Comparison of ENCODE assay signal across 9 cellular contexts in genomic region chr9:131405429-131405828, GRCh38. TPM values are rescaled to one million over a fixed set of nuclear protein-coding genes. Genes with fewer than 3 reads are reported as not detected.
DNase-seq lines count a peak whose midpoint lies in the region; ATAC-seq and TF ChIP-seq lines count a peak whose summit lies in the region.
"Had no signal": no experiment of that assay in that cellular context is flagged by ENCODE, and none has a peak within 500 bp of the region (broad histone marks: within the 10 kb centered on the region; RNA-seq: fewer than 3 reads in every experiment).

No MANE protein-coding gene starts in this region.

- H3K4me3 ChIP-seq in sigmoid colon, result peak overlapping the region in 1 of 4 donors; percentile 26
- H3K4me3 ChIP-seq in prostate gland, result no peak overlapping the region

- H3K4me1 ChIP-seq in sigmoid colon (peaks cover 0 to 100% (median 100%) of the 10 kb centered on the region in 4 donors), prostate gland (replicated peaks) (peaks cover 37% of the 10 kb centered on the region)

- 64 to 76% methylated on average over 6 of the region's 6 CpGs for WGBS in sigmoid colon, 2 donors
- WGBS in prostate gland, result 27% methylated on average over 6 of the region's 6 CpGs

- DNase-seq in ELR (ENCODE audit: low read depth) (peak; percentile 27), glutamatergic neuron (no peak), sigmoid colon (no peak), GF-D8 (lab: John Stamatoyannopoulos, UW) (no peak), hippocampal formation (lab: John Stamatoyannopoulos, UW) (no peak), prostate gland (ENCODE audit: low spot score) (no peak), NCI-H1417 treated with DMSO at 0.1 percent for 48 hours (lab: John Stamatoyannopoulos, UW) (no peak)
- DNase-seq in activated CD8-positive, alpha-beta T cell treated with anti-CD3 and anti-CD28 coated beads for 36 hours, result peak; percentile 37
- DNase-seq: NCI-H1092 had no signal

- no peak for ATAC-seq in activated CD8-positive, alpha-beta T cell treated with anti-CD3 and anti-CD28 coated beads for 36 hours

- POLR2A ChIA-PET in activated CD8-positive, alpha-beta T cell treated with anti-CD3 and anti-CD28 coated beads for 36 hours (lab: Charles Lee), result interaction anchor here (0.6 to 5.9 kb wide), 10 partner anchors 8 to 1191 kb away, joined by 3 to 59 read pairs (median 4); no protein-coding TSS in a partner anchor

- H3K27ac Mint-ChIP-seq in activated CD8-positive, alpha-beta T cell treated with anti-CD3 and anti-CD28 coated beads for 36 hours, result peak overlapping the region; percentile 58
- peak overlapping the region; percentile 98 for H3K27ac Mint-ChIP-seq in glutamatergic neuron (ENCODE audit: unreplicated experiment)

- intact Hi-C loops in activated CD8-positive, alpha-beta T cell treated with anti-CD3 and anti-CD28 coated beads for 36 hours (cut with micrococcal nuclease), result loop anchor here (5.0 kb wide), 1 partner anchor 97 kb away; the partner anchor contains the start of gene POMT1
- intact Hi-C loops in sigmoid colon (cut with DNase I) (loop anchor here (5.0 kb wide), 1 partner anchor 53 kb away; no protein-coding TSS in a partner anchor), prostate gland (cut with DNase I) (no loop called here)

- H3K27me3 ChIP-seq in sigmoid colon (no peaks in the 10 kb centered on the region), prostate gland (replicated peaks; ENCODE audit: insufficient read depth) (no peaks in the 10 kb centered on the region)

- peaks cover 90% of the 10 kb centered on the region for H3K4me1 Mint-ChIP-seq in activated CD8-positive, alpha-beta T cell treated with anti-CD3 and anti-CD28 coated beads for 36 hours (ENCODE audit: low read depth)
- H3K4me1 Mint-ChIP-seq in glutamatergic neuron (ENCODE audit: low read depth, unreplicated experiment), result peaks cover 73% of the 10 kb centered on the region

- no peak for TF ChIP-seq EP300 in sigmoid colon (IDR thresholded peaks at IDR 0.05)

- H3K27me3 Mint-ChIP-seq in activated CD8-positive, alpha-beta T cell treated with anti-CD3 and anti-CD28 coated beads for 36 hours, result no peaks in the 10 kb centered on the region
- H3K27me3 Mint-ChIP-seq in glutamatergic neuron (ENCODE audit: unreplicated experiment), result peaks cover 3% of the 10 kb centered on the region

- H3K9me3 ChIP-seq in sigmoid colon (no peaks in the 10 kb centered on the region), prostate gland (no peaks in the 10 kb centered on the region)

- no peak for TF ChIP-seq POLR2A in sigmoid colon (IDR thresholded peaks at IDR 0.05)
- TF ChIP-seq POLR2A in prostate gland (IDR thresholded peaks at IDR 0.05), result no peak

- H3K9me3 Mint-ChIP-seq in activated CD8-positive, alpha-beta T cell treated with anti-CD3 and anti-CD28 coated beads for 36 hours, result no peaks in the 10 kb centered on the region
- H3K9me3 Mint-ChIP-seq in glutamatergic neuron (ENCODE audit: unreplicated experiment), result peaks cover 25% of the 10 kb centered on the region

- H3K4me3 Mint-ChIP-seq in activated CD8-positive, alpha-beta T cell treated with anti-CD3 and anti-CD28 coated beads for 36 hours, result peak overlapping the region; percentile 60
- H3K4me3 Mint-ChIP-seq in glutamatergic neuron (ENCODE audit: unreplicated experiment), result peak overlapping the region; percentile 81

- H3K36me3 ChIP-seq in sigmoid colon (no peaks in the 10 kb centered on the region), prostate gland (no peaks in the 10 kb centered on the region)

- peak overlapping the region; percentile 74 to 97 (median 96) for H3K27ac ChIP-seq in sigmoid colon
- peak overlapping the region in 1 of 2 donors; percentile 51 for H3K27ac ChIP-seq in prostate gland

- TF ChIP-seq CTCF in activated CD8-positive, alpha-beta T cell treated with anti-CD3 and anti-CD28 coated beads for 36 hours (IDR thresholded peaks at IDR 0.05), result no peak
- TF ChIP-seq CTCF in glutamatergic neuron (IDR thresholded peaks at IDR 0.05; ENCODE audit: partially characterized antibody, unreplicated experiment) (no peak), sigmoid colon (IDR thresholded peaks at IDR 0.05) (no peak), prostate gland (IDR thresholded peaks at IDR 0.05) (no peak)

- H3K36me3 Mint-ChIP-seq in activated CD8-positive, alpha-beta T cell treated with anti-CD3 and anti-CD28 coated beads for 36 hours (ENCODE audit: low read depth), result peaks cover 26% of the 10 kb centered on the region
- no peaks in the 10 kb centered on the region for H3K36me3 Mint-ChIP-seq in glutamatergic neuron (ENCODE audit: unreplicated experiment)

- CTCF ChIA-PET in activated CD8-positive, alpha-beta T cell treated with anti-CD3 and anti-CD28 coated beads for 36 hours (lab: Charles Lee), result interaction anchor here (0.8 to 4.4 kb wide), 8 partner anchors 9 to 69 kb away, joined by 3 to 27 read pairs (median 7); no protein-coding TSS in a partner anchor

RNA-seq across cellular contexts. Expression of gene PRRC2B, which starts 11.5 kb away (rescaled TPM):
- total RNA-seq in activated CD8-positive, alpha-beta T cell treated with anti-CD3 and anti-CD28 coated beads for 36 hours, result 100 to 1,000 TPM; 134 to 141 TPM
- total RNA-seq in glutamatergic neuron (ENCODE audit: unreplicated experiment) (489 TPM), sigmoid colon (10 to 100 TPM; 62.7 to 98.6 (median 78.9) TPM), prostate gland (100 to 1,000 TPM in 1 of 2 donors, 10 to 100 TPM in 1; 94.7 to 197 TPM)
- 10 to 100 TPM; 10.8 to 85.0 (median 13.2) TPM for polyA plus RNA-seq in sigmoid colon

Comparison
In these comparisons a context has a peak if more than half of its experiments do, and no peak if none do; other contexts are left out.
1. DNase-seq: peak in ELR (single experiment) and activated CD8-positive, alpha-beta T cell treated with anti-CD3 and anti-CD28 coated beads for 36 hours (single experiment); none in glutamatergic neuron (single experiment), sigmoid colon (single experiment), GF-D8 (single experiment), hippocampal formation (0 of 2), prostate gland (single experiment) and NCI-H1417 treated with DMSO at 0.1 percent for 48 hours (single experiment).